14 cellular contexts compared by ENCODE assay signal in the genomic region with DNA sequence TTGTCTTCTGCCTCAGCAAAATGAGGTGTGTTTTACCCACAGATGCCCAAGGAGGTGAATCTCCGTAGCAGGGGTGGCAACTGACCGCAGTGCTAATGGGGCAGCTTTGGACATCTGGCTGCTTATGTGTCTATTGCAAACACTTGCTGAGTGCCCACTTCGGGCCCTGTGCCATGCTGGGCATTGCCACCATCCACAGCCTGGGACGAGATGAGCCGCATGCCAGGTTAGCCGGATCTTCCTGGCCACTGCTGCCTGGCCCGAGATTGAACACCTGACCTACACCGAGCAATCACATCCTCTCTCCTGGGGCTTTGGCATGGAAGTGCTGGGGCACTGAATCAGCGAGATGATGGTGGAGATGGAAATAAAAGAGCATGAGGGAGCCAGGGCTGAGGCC.
DNase-seq lines count a peak whose midpoint lies in the region; TF ChIP-seq lines count a peak whose summit lies in the region.
"Had no signal": no experiment of that assay in that cellular context is flagged by ENCODE, and none has a peak within 500 bp of the region (broad histone marks: within the 10 kb centered on the region; RNA-seq: fewer than 3 reads in every experiment).

No MANE protein-coding gene starts in this region.

- peaks cover 0 to 10% (median 0%) of the 10 kb centered on the region in 3 experiments for H3K27me3 ChIP-seq in neuronal stem cell (ENCODE audit: control insufficient read depth in 3 of 3, insufficient read depth in 3 of 3, low read depth in 1 of 3, low read length in 3 of 3)
- no peaks in the 10 kb centered on the region for H3K27me3 ChIP-seq in suprapubic skin
- H3K27me3 ChIP-seq: BLaER1 treated with 17β-estradiol and CSF1 and Interleukin-3, amounts not matched to agents 10 nM and 100 nM had no signal

- H3K4me1 ChIP-seq in neuronal stem cell (ENCODE audit: control insufficient read depth in 2 of 2, insufficient read depth in 1 of 2, low read depth in 1 of 2, low read length in 2 of 2) (no peaks in the 10 kb centered on the region), suprapubic skin (no peaks in the 10 kb centered on the region)
- H3K4me1 ChIP-seq: HAP-1 had no signal

- TF ChIP-seq EP300 in suprapubic skin (IDR thresholded peaks at IDR 0.05): no peak

- no CpG with 5 or more reads among the region's 9 CpGs for WGBS in neuronal stem cell (ENCODE audit: extremely low coverage in 2 of 2, insufficient read length in 2 of 2, insufficient replicate concordance in 1 of 2), 2 donors
- WGBS in suprapubic skin: 82% methylated on average over 9 of the region's 9 CpGs

- peaks cover 0 to 8% of the 10 kb centered on the region in 2 donors for H3K9me3 ChIP-seq in neuronal stem cell (replicated peaks in 1 of 2; ENCODE audit: control insufficient read depth in 2 of 2, insufficient read depth in 1 of 2, low read depth in 1 of 2, low read length in 2 of 2)
- no peaks in the 10 kb centered on the region for H3K9me3 ChIP-seq in suprapubic skin
- H3K9me3 ChIP-seq: HAP-1 had no signal

- no peak overlapping the region for H2BK5ac ChIP-seq in neuronal stem cell (ENCODE audit: low read length)

- H3K4me1 Mint-ChIP-seq in activated T-cell treated with anti-CD3 and anti-CD28 coated beads, Interleukin-2, amount 50 U/mL, for 24 hours (ENCODE audit: low read depth): no peaks in the 10 kb centered on the region
- H3K4me1 Mint-ChIP-seq in activated T-helper 2 cell treated with anti-CD3 and anti-CD28 coated beads, Interferon-gamma antibody, Interleukin-2, Interleukin-4, amounts not matched to agents 10 μg/mL and 5 μg/mL and 100 μg/mL, durations not matched to agents 14 hours and 24 hours and 36 hours (ENCODE audit: low read depth): no peaks in the 10 kb centered on the region

- in situ Hi-C loops in G401 (cut with HindIII; ENCODE audit: low sequenced_read_pairs): no loop called here

- H2BK120ac ChIP-seq in neuronal stem cell (ENCODE audit: low read depth, low read length): no peak overlapping the region

- no peak for TF ChIP-seq CTCF in suprapubic skin (IDR thresholded peaks at IDR 0.05)

- no peak overlapping the region for H3K4me2 ChIP-seq in neuronal stem cell (ENCODE audit: insufficient read depth, low read length, poor library complexity, severe bottlenecking)
- H3K4me2 ChIP-seq: BLaER1 treated with 17β-estradiol and CSF1 and Interleukin-3, amounts not matched to agents 10 nM and 100 nM had no signal

- no peak overlapping the region for H4K8ac ChIP-seq in neuronal stem cell (ENCODE audit: low read depth, low read length)

- H2BK12ac ChIP-seq in neuronal stem cell (ENCODE audit: low read length): no peak overlapping the region

- peaks cover 3% of the 10 kb centered on the region for H3K27me3 Mint-ChIP-seq in activated T-cell treated with anti-CD3 and anti-CD28 coated beads, Interleukin-2, amount 50 U/mL, for 24 hours
- no peaks in the 10 kb centered on the region for H3K27me3 Mint-ChIP-seq in activated T-helper 2 cell treated with anti-CD3 and anti-CD28 coated beads, Interferon-gamma antibody, Interleukin-2, Interleukin-4, amounts not matched to agents 10 μg/mL and 5 μg/mL and 100 μg/mL, durations not matched to agents 14 hours and 24 hours and 36 hours (ENCODE audit: low read depth)

- H2AK5ac ChIP-seq in neuronal stem cell (ENCODE audit: low read depth, low read length): no peak overlapping the region

- DNase-seq in G401 (ENCODE audit: low spot score): peak; percentile 67
- DNase-seq in cerebellum (ENCODE audit: low spot score): peak; percentile 56
- no peak for DNase-seq in neuronal stem cell (ENCODE audit: low spot score)
- DNase-seq in suprapubic skin (ENCODE audit: low spot score in 2 of 2): peak; percentile 21 to 59
- DNase-seq in activated T-cell treated with anti-CD3 and anti-CD28 coated beads, Interleukin-2, amount 50 U/mL, for 24 hours: no peak
- no peak for DNase-seq in NK-92 (lab: John Stamatoyannopoulos, UW; ENCODE audit: unreplicated experiment)
- no peak for DNase-seq in activated T-helper 2 cell treated with anti-CD3 and anti-CD28 coated beads, Interferon-gamma antibody, Interleukin-2, Interleukin-4, amounts not matched to agents 10 μg/mL and 5 μg/mL and 100 μg/mL, durations not matched to agents 14 hours and 24 hours and 36 hours (ENCODE audit: low spot score)
- DNase-seq: ACHN; Calu3; CD4-positive, alpha-beta T cell; DMS 273 treated with DMSO at 0.1 percent for 48 hours had no signal

- no peaks in the 10 kb centered on the region for H3K79me1 ChIP-seq in neuronal stem cell (ENCODE audit: low read depth, low read length)

- no peak overlapping the region for H2AFZ ChIP-seq in neuronal stem cell (ENCODE audit: low read length)

- no peak overlapping the region for H3K23ac ChIP-seq in neuronal stem cell (ENCODE audit: low read depth, low read length, poor library complexity)

- H3K4me3 Mint-ChIP-seq in activated T-cell treated with anti-CD3 and anti-CD28 coated beads, Interleukin-2, amount 50 U/mL, for 24 hours: no peak overlapping the region
- no peak overlapping the region for H3K4me3 Mint-ChIP-seq in activated T-helper 2 cell treated with anti-CD3 and anti-CD28 coated beads, Interferon-gamma antibody, Interleukin-2, Interleukin-4, amounts not matched to agents 10 μg/mL and 5 μg/mL and 100 μg/mL, durations not matched to agents 14 hours and 24 hours and 36 hours (ENCODE audit: low read depth)
- H3K4me3 Mint-ChIP-seq: CD4-positive, alpha-beta T cell had no signal

- no peak overlapping the region for H3K4me3 ChIP-seq in neuronal stem cell (ENCODE audit: low read length in 2 of 2)
- H3K4me3 ChIP-seq in suprapubic skin: no peak overlapping the region
- H3K4me3 ChIP-seq: BLaER1 treated with 17β-estradiol and CSF1 and Interleukin-3, amounts not matched to agents 10 nM and 100 nM; GM12878; HAP-1 had no signal

- no peak overlapping the region for H4K91ac ChIP-seq in neuronal stem cell (ENCODE audit: low read depth, low read length, poor library complexity)

- H3K14ac ChIP-seq in neuronal stem cell (ENCODE audit: low read length): no peak overlapping the region

- H3K27ac Mint-ChIP-seq in activated T-cell treated with anti-CD3 and anti-CD28 coated beads, Interleukin-2, amount 50 U/mL, for 24 hours: no peak overlapping the region
- H3K27ac Mint-ChIP-seq in activated T-helper 2 cell treated with anti-CD3 and anti-CD28 coated beads, Interferon-gamma antibody, Interleukin-2, Interleukin-4, amounts not matched to agents 10 μg/mL and 5 μg/mL and 100 μg/mL, durations not matched to agents 14 hours and 24 hours and 36 hours: no peak overlapping the region
- H3K27ac Mint-ChIP-seq: CD4-positive, alpha-beta T cell had no signal

- no peak overlapping the region for H3K27ac ChIP-seq in neuronal stem cell (replicated peaks; ENCODE audit: low read length)
- H3K27ac ChIP-seq in suprapubic skin: no peak overlapping the region
- H3K27ac ChIP-seq: BLaER1 treated with 17β-estradiol and CSF1 and Interleukin-3, amounts not matched to agents 10 nM and 100 nM had no signal

- H3K36me3 ChIP-seq in neuronal stem cell (replicated peaks in 1 of 2; ENCODE audit: control insufficient read depth in 2 of 2, insufficient read depth in 2 of 2, low read length in 2 of 2) (no peaks in the 10 kb centered on the region), suprapubic skin (no peaks in the 10 kb centered on the region)
- H3K36me3 ChIP-seq: BLaER1 treated with 17β-estradiol and CSF1 and Interleukin-3, amounts not matched to agents 10 nM and 100 nM; HAP-1 had no signal

- peak overlapping the region; percentile 20 for H3K18ac ChIP-seq in neuronal stem cell (ENCODE audit: low read length)

- no peaks in the 10 kb centered on the region for H3K36me3 Mint-ChIP-seq in activated T-cell treated with anti-CD3 and anti-CD28 coated beads, Interleukin-2, amount 50 U/mL, for 24 hours (ENCODE audit: low read depth)
- H3K36me3 Mint-ChIP-seq in activated T-helper 2 cell treated with anti-CD3 and anti-CD28 coated beads, Interferon-gamma antibody, Interleukin-2, Interleukin-4, amounts not matched to agents 10 μg/mL and 5 μg/mL and 100 μg/mL, durations not matched to agents 14 hours and 24 hours and 36 hours (ENCODE audit: low read depth): no peaks in the 10 kb centered on the region

- intact Hi-C loops in activated T-helper 2 cell treated with anti-CD3 and anti-CD28 coated beads, Interferon-gamma antibody, Interleukin-2, Interleukin-4, amounts not matched to agents 10 μg/mL and 5 μg/mL and 100 μg/mL, durations not matched to agents 14 hours and 24 hours and 36 hours (cut with micrococcal nuclease): no loop called here

- peak overlapping the region; percentile 27 for H3K9ac ChIP-seq in neuronal stem cell (ENCODE audit: low read depth, low read length, poor library complexity)
- H3K9ac ChIP-seq: BLaER1 treated with 17β-estradiol and CSF1 and Interleukin-3, amounts not matched to agents 10 nM and 100 nM had no signal

- H3K9me3 Mint-ChIP-seq in activated T-cell treated with anti-CD3 and anti-CD28 coated beads, Interleukin-2, amount 50 U/mL, for 24 hours: peaks cover 4% of the 10 kb centered on the region
- H3K9me3 Mint-ChIP-seq in activated T-helper 2 cell treated with anti-CD3 and anti-CD28 coated beads, Interferon-gamma antibody, Interleukin-2, Interleukin-4, amounts not matched to agents 10 μg/mL and 5 μg/mL and 100 μg/mL, durations not matched to agents 14 hours and 24 hours and 36 hours: peaks cover 2% of the 10 kb centered on the region
- H3K9me3 Mint-ChIP-seq: CD4-positive, alpha-beta T cell had no signal

- H2BK15ac ChIP-seq in neuronal stem cell (ENCODE audit: low read length): no peak overlapping the region

- no peak for TF ChIP-seq POLR2A in suprapubic skin (IDR thresholded peaks at IDR 0.05)

- no peak overlapping the region for H3K4ac ChIP-seq in neuronal stem cell (ENCODE audit: low read length)

Comparison
In these comparisons a context has a peak if more than half of its experiments do, and no peak if none do; other contexts are left out.
1. DNase-seq: peak in G401 (single experiment), cerebellum (single experiment) and suprapubic skin (2 of 2); none in neuronal stem cell (single experiment), activated T-cell treated with anti-CD3 and anti-CD28 coated beads, Interleukin-2, amount 50 U/mL, for 24 hours (single experiment), NK-92 (single experiment) and activated T-helper 2 cell treated with anti-CD3 and anti-CD28 coated beads, Interferon-gamma antibody, Interleukin-2, Interleukin-4, amounts not matched to agents 10 μg/mL and 5 μg/mL and 100 μg/mL, durations not matched to agents 14 hours and 24 hours and 36 hours (single experiment).